Comparison of ENCODE assay signal across 1 cellular context in genomic region chr1:172588296-172589291, GRCh38.
TF ChIP-seq lines count a peak whose summit lies in the region.

No MANE protein-coding gene starts in this region.

TF ChIP-seq in endothelial cell of umbilical vein, 7 proteins besides CTCF, POLR2A, EP300 and RAD21:
- TF ChIP-seq FOS (IDR thresholded peaks at IDR 0.05; ENCODE audit: borderline replicate concordance, insufficient read depth, low read length), result peak; percentile 97
- peak; percentile 81 for TF ChIP-seq POLR2AphosphoS5 (IDR thresholded peaks at IDR 0.05; ENCODE audit: insufficient read depth, low read depth, low read length)
- peak; percentile 58 for TF ChIP-seq GATA2 (IDR thresholded peaks at IDR 0.05; ENCODE audit: insufficient read depth, insufficient read length, low read depth, low read length)
- TF ChIP-seq MYC (IDR thresholded peaks at IDR 0.05; ENCODE audit: low read depth, low read length), result no peak
- TF ChIP-seq JUN (IDR thresholded peaks at IDR 0.05; ENCODE audit: borderline replicate concordance, insufficient read depth, insufficient read length, low read depth), result peak; percentile 91
- no peak for TF ChIP-seq EZH2 (IDR thresholded peaks at IDR 0.05; ENCODE audit: borderline replicate concordance, low read depth, low read length, severe bottlenecking)
- TF ChIP-seq MAX (IDR thresholded peaks at IDR 0.05; ENCODE audit: insufficient read depth, insufficient read length), result no peak
